Comparison of ENCODE assay signal across 8 cellular contexts in the genomic region with DNA sequence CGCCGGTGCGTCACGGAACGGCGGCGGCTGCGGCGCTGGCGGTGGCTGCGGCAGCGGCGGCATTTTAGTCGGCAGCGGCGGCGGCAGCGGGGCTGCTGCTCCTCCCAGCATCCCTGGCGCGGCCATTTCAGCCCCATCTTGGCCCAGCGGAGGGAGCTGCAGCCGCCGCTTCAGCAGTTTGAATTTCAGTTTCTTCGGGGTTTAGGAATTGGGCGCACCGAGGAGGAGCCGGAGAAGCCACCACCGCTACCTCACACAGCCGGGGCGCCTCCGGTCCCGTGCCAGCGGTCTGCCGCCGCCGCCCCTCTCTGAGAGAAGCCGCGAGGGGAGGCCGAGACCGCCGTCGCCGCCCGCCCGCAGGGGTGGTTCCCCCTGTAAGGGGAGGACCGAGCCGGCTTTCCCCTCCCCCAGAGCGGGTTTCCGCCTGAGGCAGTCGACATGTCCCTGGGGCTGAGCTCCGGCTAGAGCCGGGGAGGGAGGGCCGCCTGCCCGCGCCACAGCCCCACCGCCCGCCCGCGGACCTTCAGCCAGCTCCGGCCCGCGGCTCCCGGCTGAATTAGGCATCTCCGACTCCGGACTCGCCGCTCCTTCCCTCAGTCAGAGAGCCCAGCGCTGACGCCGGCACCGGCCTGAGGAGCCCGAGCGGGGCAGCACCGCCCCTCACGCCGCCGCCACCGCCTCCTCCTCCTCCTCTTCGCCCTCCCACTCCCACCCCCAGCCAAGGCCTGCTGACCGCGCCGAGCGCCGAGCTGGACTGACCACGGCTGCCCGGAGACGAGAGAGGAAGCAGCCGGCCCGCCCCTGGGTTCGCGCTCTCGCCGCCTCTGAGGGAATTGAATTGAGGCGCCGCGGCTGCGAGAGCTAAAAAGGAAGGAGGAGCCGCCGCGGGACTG. TPM values are rescaled to one million over a fixed set of nuclear protein-coding genes. Genes with fewer than 3 reads are reported as not detected.
A peak's percentile ranks its signal among the peaks of the same experiment; 100 is the strongest.
DNase-seq lines count a peak whose midpoint lies in the region; ATAC-seq and TF ChIP-seq lines count a peak whose summit lies in the region.

Gene TSC22D2 (plus strand): TSS at position 67 of the 893 bp plus-strand sequence. CDS start 1,053 bp downstream, outside the sequence.

- H3K9me3 Mint-ChIP-seq in endodermal cell (no peaks in the 10 kb centered on the region), mesothelial cell of epicardium (no peaks in the 10 kb centered on the region)

- H3K4me3 ChIP-seq in endodermal cell (ENCODE audit: low read length) = peak within 1 kb of the TSS; percentile 99

- H3K36me3 Mint-ChIP-seq in endodermal cell (ENCODE audit: low read depth) (peaks cover 5% of the 10 kb centered on the region), mesothelial cell of epicardium (peaks cover 2% of the 10 kb centered on the region)

- H3K9ac ChIP-seq in endodermal cell (ENCODE audit: extremely low read depth, low read length, poor library complexity, severe bottlenecking) = peak within 1 kb of the TSS; percentile 76

- H3K9me3 ChIP-seq in endodermal cell (ENCODE audit: control insufficient read depth, low read length) = no peaks in the 10 kb centered on the region

- peaks cover 28% of the 10 kb centered on the region for H3K4me1 Mint-ChIP-seq in endodermal cell
- peaks cover 38% of the 10 kb centered on the region for H3K4me1 Mint-ChIP-seq in mesothelial cell of epicardium

- H3K4me1 ChIP-seq in endodermal cell (ENCODE audit: control insufficient read depth, insufficient read depth, low read length) = no peaks in the 10 kb centered on the region

- no peaks in the 10 kb centered on the region for H3K27me3 ChIP-seq in endodermal cell (ENCODE audit: control insufficient read depth, insufficient read depth, low read length, poor library complexity, severe bottlenecking)

- H3K27ac Mint-ChIP-seq in endodermal cell (peak within 1 kb of the TSS; percentile 97), mesothelial cell of epicardium (peak within 1 kb of the TSS; percentile 100)

- H3K27me3 Mint-ChIP-seq in endodermal cell (ENCODE audit: insufficient read depth) (no peaks in the 10 kb centered on the region), mesothelial cell of epicardium (ENCODE audit: low read depth) (no peaks in the 10 kb centered on the region)

- peaks cover 3% of the 10 kb centered on the region for H3K36me3 ChIP-seq in endodermal cell (ENCODE audit: control insufficient read depth, insufficient read depth, low read length)

- 0% methylated on average over 27 to 100 of the region's 100 CpGs for WGBS in endodermal cell (ENCODE audit: insufficient coverage in 1 of 2, insufficient read length in 1 of 2), 2 experiments

- DNase-seq in Caki2 (ENCODE audit: low read depth) = peak; percentile 94
- peak; percentile 85 for DNase-seq in HS-27A (ENCODE audit: low read depth)
- DNase-seq in NOMO-1 treated with dmso at 0.1 percent for 144 hours (lab: John Stamatoyannopoulos, UW; ENCODE audit: unreplicated experiment) = peak; percentile 96
- peak; percentile 81 for DNase-seq in activated CD8-positive, alpha-beta memory T cell treated with anti-CD3 and anti-CD28 coated beads, Interleukin-2, amount 50 U/mL, for 1 hour (ENCODE audit: extremely low read depth)
- peak; percentile 97 for DNase-seq in endodermal cell
- DNase-seq in mesothelial cell of epicardium (ENCODE audit: low spot score in 2 of 2, unreplicated experiment in 2 of 2) = peak; percentile 95 to 98
- DNase-seq in stimulated activated CD8-positive, alpha-beta memory T cell treated with anti-CD3 and anti-CD28 coated beads, Interleukin-15, amount 100 ng/mL, for 48 hours (ENCODE audit: low read depth in 2 of 2) = peak; percentile 89 to 92

- ATAC-seq in GM19468 (IDR thresholded peaks at IDR 0.05; ENCODE audit: extremely low read depth, unreplicated experiment) = peak; percentile 54

- H3K4me3 Mint-ChIP-seq in endodermal cell (peak within 1 kb of the TSS; percentile 93), mesothelial cell of epicardium (peak within 1 kb of the TSS; percentile 74)

- in situ Hi-C loops in Caki2 (cut with HindIII; ENCODE audit: low pct_unique_long_range_greater_than_20kb, low sequenced_read_pairs) = no loop called here

- TF ChIP-seq CTCF in endodermal cell (conservative IDR thresholded peaks at IDR 0.05) (peak; percentile 58), mesothelial cell of epicardium (IDR thresholded peaks at IDR 0.05; ENCODE audit: unreplicated experiment) (peak; percentile 18)

- peak within 1 kb of the TSS; percentile 97 for H3K27ac ChIP-seq in endodermal cell (ENCODE audit: low read depth, low read length)

RNA-seq across cellular contexts. Expression of gene TSC22D2, which starts in this region (rescaled TPM):
- 4.5 and 6.2 TPM in 2 replicates for total RNA-seq in Caki2 (2014; rRNA removed; shearing (Covaris generic); ENCODE audit: low replicate concordance)
- total RNA-seq in endodermal cell (10 to 100 TPM; 25.6 to 29.1 TPM), mesothelial cell of epicardium (68.7 to 73.2 TPM (median 71.2 TPM) in 3 replicates)
- 29.5 TPM for polyA plus RNA-seq in endodermal cell (2013, experiment 1 of 2)
- polyA plus RNA-seq in endodermal cell (2013, experiment 2 of 2) = 30.2 TPM

Comparison
In these comparisons a context has a peak if more than half of its experiments do, and no peak if none do; other contexts are left out.
1. Peak in every context shown above with its lines: DNase-seq, ATAC-seq, H3K4me3 ChIP-seq and H3K27ac ChIP-seq.